In genomic region chr7:100539436-100540006, GRCh38 we compare ENCODE assay signal across 8 cellular contexts. TPM values are rescaled to one million over a fixed set of nuclear protein-coding genes. Genes with fewer than 3 reads are reported as not detected.
DNase-seq lines count a peak whose midpoint lies in the region; ATAC-seq, FAIRE-seq and TF ChIP-seq lines count a peak whose summit lies in the region.

No MANE protein-coding gene starts in this region.

- peak overlapping the region; percentile 95 for H3K27ac Mint-ChIP-seq in activated CD4-positive, alpha-beta T cell treated with anti-CD3 and anti-CD28 coated beads for 36 hours
- H3K27ac Mint-ChIP-seq in activated naive CD4-positive, alpha-beta T cell treated with anti-CD3 and anti-CD28 coated beads, Interleukin-2, amount 10 ng/mL, durations not matched to agents 7 days and 5 days, result peak overlapping the region; percentile 82

- H3K4me3 ChIP-seq in kidney (ENCODE audit: low read length in 2 of 2), result peak overlapping the region; percentile 65 to 73
- H3K4me3 ChIP-seq in suprapubic skin, result peak overlapping the region; percentile 76

- under 1% methylated on average over 34 of the region's 44 CpGs for WGBS in suprapubic skin

- H3K9me3 Mint-ChIP-seq in activated CD4-positive, alpha-beta T cell treated with anti-CD3 and anti-CD28 coated beads for 36 hours (ENCODE audit: low read depth), result no peaks in the 10 kb centered on the region
- no peaks in the 10 kb centered on the region for H3K9me3 Mint-ChIP-seq in activated naive CD4-positive, alpha-beta T cell treated with anti-CD3 and anti-CD28 coated beads, Interleukin-2, amount 10 ng/mL, durations not matched to agents 7 days and 5 days

- DNase-seq in activated CD4-positive, alpha-beta T cell treated with anti-CD3 and anti-CD28 coated beads for 36 hours, result peak; percentile 47
- no peak for DNase-seq in activated CD4-positive, alpha-beta T cell treated with anti-CD3 and anti-CD28 coated beads for 1 hour
- DNase-seq in activated naive CD4-positive, alpha-beta T cell treated with anti-CD3 and anti-CD28 coated beads, Interleukin-2, amount 10 ng/mL, durations not matched to agents 7 days and 5 days, result no peak
- DNase-seq in kidney, result no peak
- DNase-seq in suprapubic skin (ENCODE audit: low spot score in 2 of 2), result no peak
- no peak for DNase-seq in NCI-H510A treated with DMSO at 0.1 percent for 48 hours (lab: John Stamatoyannopoulos, UW)
- no peak for DNase-seq in glomerular visceral epithelial cell (ENCODE audit: extremely low spot score)

- no peaks in the 10 kb centered on the region for H3K27me3 Mint-ChIP-seq in activated CD4-positive, alpha-beta T cell treated with anti-CD3 and anti-CD28 coated beads for 36 hours
- peaks cover 4% of the 10 kb centered on the region for H3K27me3 Mint-ChIP-seq in activated naive CD4-positive, alpha-beta T cell treated with anti-CD3 and anti-CD28 coated beads, Interleukin-2, amount 10 ng/mL, durations not matched to agents 7 days and 5 days

- no peak for FAIRE-seq in kidney (lab: Jason Lieb, UNC)

- no peak for TF ChIP-seq POLR2A in suprapubic skin (IDR thresholded peaks at IDR 0.05)

- H3K9me3 ChIP-seq in kidney (ENCODE audit: control insufficient read depth in 1 of 2, low read length in 2 of 2) (no peaks in the 10 kb centered on the region), suprapubic skin (no peaks in the 10 kb centered on the region)

- ATAC-seq in activated CD4-positive, alpha-beta T cell treated with anti-CD3 and anti-CD28 coated beads for 36 hours, result no peak
- no peak for ATAC-seq in GM21515 (IDR thresholded peaks at IDR 0.05; ENCODE audit: unreplicated experiment)

- H3K9ac ChIP-seq in kidney (ENCODE audit: low read length in 2 of 2), result peak overlapping the region; percentile 24 to 53

- CTCF ChIA-PET in activated CD4-positive, alpha-beta T cell treated with anti-CD3 and anti-CD28 coated beads for 36 hours (lab: Charles Lee), result interaction anchor here (0.7 to 1.7 kb wide), 4 partner anchors 20 to 175 kb away, joined by 3 to 5 read pairs (median 5); partner anchors contain the start of gene FBXO24
- CTCF ChIA-PET in activated naive CD4-positive, alpha-beta T cell treated with anti-CD3 and anti-CD28 coated beads, Interleukin-2, amount 10 ng/mL, durations not matched to agents 7 days and 5 days (lab: Charles Lee), result interaction anchor here (0.6 to 2.2 kb wide), 5 partner anchors 20 to 71 kb away, joined by 3 to 12 read pairs (median 3); no protein-coding TSS in a partner anchor

- H3K36me3 ChIP-seq in kidney (ENCODE audit: control insufficient read depth in 1 of 2, insufficient read depth in 2 of 2, low read length in 2 of 2) (no peaks in the 10 kb centered on the region), suprapubic skin (no peaks in the 10 kb centered on the region)

- no peak for TF ChIP-seq CTCF in kidney (IDR thresholded peaks at IDR 0.05; ENCODE audit: borderline replicate concordance, extremely low read depth, insufficient read depth)
- TF ChIP-seq CTCF in suprapubic skin (IDR thresholded peaks at IDR 0.05), result no peak

- intact Hi-C loops in activated CD4-positive, alpha-beta T cell treated with anti-CD3 and anti-CD28 coated beads for 36 hours (cut with DNase I, micrococcal nuclease), result loop anchor here (1.0 to 10.0 kb wide), 8 partner anchors 12 to 525 kb away; partner anchors contain the start of genes FBXO24 (in 2 of the 2), LRCH4 (in 2 of the 2), COPS6 (in 1 of the 2) and GNB2 (in 1 of the 2)
- intact Hi-C loops in kidney (cut with DNase I), result no loop called here

- H3K27ac ChIP-seq in kidney (ENCODE audit: low read depth in 2 of 2, low read length in 2 of 2), result peak overlapping the region; percentile 76 to 77
- peak overlapping the region; percentile 67 for H3K27ac ChIP-seq in suprapubic skin

- peak overlapping the region; percentile 98 for H3K4me3 Mint-ChIP-seq in activated CD4-positive, alpha-beta T cell treated with anti-CD3 and anti-CD28 coated beads for 36 hours
- peak overlapping the region; percentile 98 for H3K4me3 Mint-ChIP-seq in activated naive CD4-positive, alpha-beta T cell treated with anti-CD3 and anti-CD28 coated beads, Interleukin-2, amount 10 ng/mL, durations not matched to agents 7 days and 5 days

- no peaks in the 10 kb centered on the region for H3K27me3 ChIP-seq in suprapubic skin

- no peak for TF ChIP-seq EP300 in suprapubic skin (IDR thresholded peaks at IDR 0.05)

- H3K4me1 ChIP-seq in kidney (ENCODE audit: control insufficient read depth in 1 of 2, insufficient read depth in 1 of 2, low read depth in 1 of 2, low read length in 2 of 2) (peaks cover 3 to 7% of the 10 kb centered on the region in 2 donors), suprapubic skin (peaks cover 35% of the 10 kb centered on the region)

- peaks cover 49% of the 10 kb centered on the region for H3K4me1 Mint-ChIP-seq in activated CD4-positive, alpha-beta T cell treated with anti-CD3 and anti-CD28 coated beads for 36 hours
- H3K4me1 Mint-ChIP-seq in activated naive CD4-positive, alpha-beta T cell treated with anti-CD3 and anti-CD28 coated beads, Interleukin-2, amount 10 ng/mL, durations not matched to agents 7 days and 5 days, result peaks cover 63% of the 10 kb centered on the region

- H3K36me3 Mint-ChIP-seq in activated CD4-positive, alpha-beta T cell treated with anti-CD3 and anti-CD28 coated beads for 36 hours (ENCODE audit: low read depth), result peaks cover 13% of the 10 kb centered on the region
- H3K36me3 Mint-ChIP-seq in activated naive CD4-positive, alpha-beta T cell treated with anti-CD3 and anti-CD28 coated beads, Interleukin-2, amount 10 ng/mL, durations not matched to agents 7 days and 5 days, result peaks cover 26% of the 10 kb centered on the region

- POLR2A ChIA-PET in activated CD4-positive, alpha-beta T cell treated with anti-CD3 and anti-CD28 coated beads for 36 hours (lab: Charles Lee), result interaction anchor here (1.2 to 1.5 kb wide), 3 partner anchors 20 to 46 kb away, joined by 3 to 8 read pairs (median 4); partner anchors contain the start of genes FBXO24 and LRCH4

RNA-seq across cellular contexts. Expression of gene AGFG2, which starts 0.5 kb away (rescaled TPM):
- total RNA-seq in activated CD4-positive, alpha-beta T cell treated with anti-CD3 and anti-CD28 coated beads for 36 hours, result 10 to 100 TPM; 49.3 to 49.4 TPM
- 37.3 TPM for total RNA-seq in kidney
- polyA plus RNA-seq in kidney (ENCODE audit: insufficient read depth, low read depth, low replicate concordance), result 24.3 TPM
- total RNA-seq in suprapubic skin, result 10 to 100 TPM; 46.6 to 63.4 (median 52.9) TPM

RNA-seq across cellular contexts. Expression of gene SAP25, which starts 34.2 kb away (rescaled TPM):
- total RNA-seq in activated CD4-positive, alpha-beta T cell treated with anti-CD3 and anti-CD28 coated beads for 36 hours, result 10 to 100 TPM in 1 of 2 experiments, 1 to 10 TPM in 1; 9.9 to 13.1 TPM
- total RNA-seq in kidney (9.8 TPM), suprapubic skin (1 to 10 TPM in 2 of 4 donors, not detected in 2; 2.7 to 3.8 TPM)
- 5.7 TPM for polyA plus RNA-seq in kidney (ENCODE audit: insufficient read depth, low read depth, low replicate concordance)

RNA-seq across cellular contexts. Expression of gene LRCH4, which starts 46.4 kb away (rescaled TPM):
- 10 to 100 TPM; 70.3 to 71.7 TPM for total RNA-seq in activated CD4-positive, alpha-beta T cell treated with anti-CD3 and anti-CD28 coated beads for 36 hours
- total RNA-seq in kidney, result 62.9 TPM
- 23.2 TPM for polyA plus RNA-seq in kidney (ENCODE audit: insufficient read depth, low read depth, low replicate concordance)
- 100 to 1,000 TPM in 1 of 4 donors, 10 to 100 TPM in 3; 37.6 to 101 (median 56.2) TPM for total RNA-seq in suprapubic skin

RNA-seq across cellular contexts. Expression of gene FBXO24, which starts 46.6 kb away (rescaled TPM):
- 1 to 10 TPM; 1.4 to 2.1 TPM for total RNA-seq in activated CD4-positive, alpha-beta T cell treated with anti-CD3 and anti-CD28 coated beads for 36 hours
- total RNA-seq in kidney, result 0.60 TPM
- 0.95 TPM for polyA plus RNA-seq in kidney (ENCODE audit: insufficient read depth, low read depth, low replicate concordance)
- 1 to 10 TPM in 1 of 4 donors, under 1 TPM in 3; 0.47 to 2.4 (median 0.57) TPM for total RNA-seq in suprapubic skin

RNA-seq across cellular contexts. Expression of gene NYAP1, which starts 55.8 kb away (rescaled TPM):
- under 1 TPM; 0.21 to 0.56 TPM for total RNA-seq in activated CD4-positive, alpha-beta T cell treated with anti-CD3 and anti-CD28 coated beads for 36 hours
- 0.41 TPM for total RNA-seq in kidney
- 0.69 TPM for polyA plus RNA-seq in kidney (ENCODE audit: insufficient read depth, low read depth, low replicate concordance)
- 1 to 10 TPM in 1 of 4 donors, under 1 TPM in 3; 0.51 to 1.1 (median 0.67) TPM for total RNA-seq in suprapubic skin
